In the genomic region with DNA sequence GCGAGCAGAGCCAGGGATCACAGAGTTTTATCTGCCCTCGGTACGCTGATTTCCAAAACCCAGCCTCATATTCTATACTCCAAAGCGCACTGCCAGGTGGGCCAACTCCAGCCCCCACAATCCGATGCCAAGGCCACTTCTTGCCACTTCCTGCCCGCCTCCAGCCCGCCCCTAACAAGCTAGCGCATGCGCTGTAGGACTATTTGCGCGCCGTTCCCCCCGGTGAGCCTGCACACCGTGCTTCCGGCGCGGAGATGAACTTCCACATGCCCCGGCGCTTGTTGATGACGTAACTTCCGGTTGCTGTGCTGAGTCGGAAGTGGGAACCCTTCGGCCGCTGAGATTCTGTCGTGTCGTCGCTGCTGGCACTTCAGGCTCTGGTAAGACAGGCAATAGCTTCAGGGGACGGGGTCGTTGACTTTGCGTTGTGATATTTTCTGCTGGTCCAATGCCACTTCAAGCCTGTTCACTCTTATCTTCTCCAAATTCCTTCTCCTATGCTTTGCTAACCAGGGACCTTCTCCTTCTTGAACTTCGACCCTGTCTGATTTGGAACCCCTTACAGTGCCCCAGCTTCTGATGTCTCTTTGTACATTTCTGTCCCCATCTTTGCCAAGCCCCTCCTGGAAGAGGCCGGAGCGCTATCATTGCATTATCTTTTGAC, we compare ENCODE assay signal across 8 cellular contexts. TPM values are rescaled to one million over a fixed set of nuclear protein-coding genes. Genes with fewer than 3 reads are reported as not detected.
DNase-seq lines count a peak whose midpoint lies in the region; ATAC-seq and TF ChIP-seq lines count a peak whose summit lies in the region.

A gene with protein sequence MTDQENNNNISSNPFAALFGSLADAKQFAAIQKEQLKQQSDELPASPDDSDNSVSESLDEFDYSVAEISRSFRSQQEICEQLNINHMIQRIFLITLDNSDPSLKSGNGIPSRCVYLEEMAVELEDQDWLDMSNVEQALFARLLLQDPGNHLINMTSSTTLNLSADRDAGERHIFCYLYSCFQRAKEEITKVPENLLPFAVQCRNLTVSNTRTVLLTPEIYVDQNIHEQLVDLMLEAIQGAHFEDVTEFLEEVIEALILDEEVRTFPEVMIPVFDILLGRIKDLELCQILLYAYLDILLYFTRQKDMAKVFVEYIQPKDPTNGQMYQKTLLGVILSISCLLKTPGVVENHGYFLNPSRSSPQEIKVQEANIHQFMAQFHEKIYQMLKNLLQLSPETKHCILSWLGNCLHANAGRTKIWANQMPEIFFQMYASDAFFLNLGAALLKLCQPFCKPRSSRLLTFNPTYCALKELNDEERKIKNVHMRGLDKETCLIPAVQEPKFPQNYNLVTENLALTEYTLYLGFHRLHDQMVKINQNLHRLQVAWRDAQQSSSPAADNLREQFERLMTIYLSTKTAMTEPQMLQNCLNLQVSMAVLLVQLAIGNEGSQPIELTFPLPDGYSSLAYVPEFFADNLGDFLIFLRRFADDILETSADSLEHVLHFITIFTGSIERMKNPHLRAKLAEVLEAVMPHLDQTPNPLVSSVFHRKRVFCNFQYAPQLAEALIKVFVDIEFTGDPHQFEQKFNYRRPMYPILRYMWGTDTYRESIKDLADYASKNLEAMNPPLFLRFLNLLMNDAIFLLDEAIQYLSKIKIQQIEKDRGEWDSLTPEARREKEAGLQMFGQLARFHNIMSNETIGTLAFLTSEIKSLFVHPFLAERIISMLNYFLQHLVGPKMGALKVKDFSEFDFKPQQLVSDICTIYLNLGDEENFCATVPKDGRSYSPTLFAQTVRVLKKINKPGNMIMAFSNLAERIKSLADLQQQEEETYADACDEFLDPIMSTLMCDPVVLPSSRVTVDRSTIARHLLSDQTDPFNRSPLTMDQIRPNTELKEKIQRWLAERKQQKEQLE (plus strand): TSS at position 306 of the 664 bp plus-strand sequence. CDS start 5,481 bp downstream, outside the sequence.

- peak within 1 kb of the TSS; percentile 85 for H3K4me3 ChIP-seq in GM12865 (ENCODE audit: low read depth, low read length)
- H3K4me3 ChIP-seq in left ventricle myocardium inferior: peak within 1 kb of the TSS; percentile 89

- peak; percentile 99 for DNase-seq in GM12865 (ENCODE audit: low read depth)
- peak; percentile 80 for DNase-seq in NCI-H1694 (lab: John Stamatoyannopoulos, UW)
- peak; percentile 89 for DNase-seq in amniotic stem cell (lab: John Stamatoyannopoulos, UW)
- DNase-seq in left ventricle myocardium inferior: peak; percentile 96
- DNase-seq in progenitor cell of endocrine pancreas (ENCODE audit: low spot score, unreplicated experiment): peak; percentile 87
- DNase-seq in ureter (ENCODE audit: low spot score): peak; percentile 97

- peaks cover 38% of the 10 kb centered on the region for H3K4me1 Mint-ChIP-seq in T-helper 1 cell treated with Interleukin-12 subunit alpha and Interleukin-12 subunit beta and Interleukin-4 antibody, amounts not matched to agents 30 μg/mL and 1 μg/mL, for 36 hours (ENCODE audit: low read depth)
- H3K4me1 Mint-ChIP-seq in progenitor cell of endocrine pancreas (ENCODE audit: low read depth): peaks cover 8% of the 10 kb centered on the region

- peak within 1 kb of the TSS; percentile 99 for H3K4me3 Mint-ChIP-seq in T-helper 1 cell treated with Interleukin-12 subunit alpha and Interleukin-12 subunit beta and Interleukin-4 antibody, amounts not matched to agents 30 μg/mL and 1 μg/mL, for 36 hours
- H3K4me3 Mint-ChIP-seq in progenitor cell of endocrine pancreas (ENCODE audit: low read depth): peak within 1 kb of the TSS; percentile 93

- no peaks in the 10 kb centered on the region for H3K27me3 ChIP-seq in left ventricle myocardium inferior (ENCODE audit: low read depth)

- H3K36me3 ChIP-seq in left ventricle myocardium inferior: peaks cover under 1% of the 10 kb centered on the region

- no peak for TF ChIP-seq CTCF in GM12865 (IDR thresholded peaks at IDR 0.05; ENCODE audit: insufficient read depth, low read depth, low read length, missing control alignments)
- no peak for TF ChIP-seq CTCF in left ventricle myocardium inferior (IDR thresholded peaks at IDR 0.05; ENCODE audit: borderline replicate concordance)
- TF ChIP-seq CTCF in progenitor cell of endocrine pancreas (IDR thresholded peaks at IDR 0.05; ENCODE audit: unreplicated experiment): no peak

- no peaks in the 10 kb centered on the region for H3K9me3 Mint-ChIP-seq in T-helper 1 cell treated with Interleukin-12 subunit alpha and Interleukin-12 subunit beta and Interleukin-4 antibody, amounts not matched to agents 30 μg/mL and 1 μg/mL, for 36 hours
- no peaks in the 10 kb centered on the region for H3K9me3 Mint-ChIP-seq in progenitor cell of endocrine pancreas (ENCODE audit: low read depth)

- intact Hi-C loops in left ventricle myocardium inferior (cut with micrococcal nuclease): loop anchor here (10.0 kb wide), 1 partner anchor 165 kb away; no protein-coding TSS in a partner anchor

- peaks cover 42% of the 10 kb centered on the region for H3K4me1 ChIP-seq in left ventricle myocardium inferior

- H3K36me3 Mint-ChIP-seq in T-helper 1 cell treated with Interleukin-12 subunit alpha and Interleukin-12 subunit beta and Interleukin-4 antibody, amounts not matched to agents 30 μg/mL and 1 μg/mL, for 36 hours (ENCODE audit: low read depth): peaks cover 18% of the 10 kb centered on the region
- H3K36me3 Mint-ChIP-seq in progenitor cell of endocrine pancreas (ENCODE audit: insufficient read depth): no peaks in the 10 kb centered on the region

- H3K27me3 Mint-ChIP-seq in T-helper 1 cell treated with Interleukin-12 subunit alpha and Interleukin-12 subunit beta and Interleukin-4 antibody, amounts not matched to agents 30 μg/mL and 1 μg/mL, for 36 hours (ENCODE audit: low read depth): no peaks in the 10 kb centered on the region
- H3K27me3 Mint-ChIP-seq in progenitor cell of endocrine pancreas: peaks cover 15% of the 10 kb centered on the region

- peak; percentile 98 for ATAC-seq in HG02798 (IDR thresholded peaks at IDR 0.05; ENCODE audit: poor library complexity, unreplicated experiment)

- no peaks in the 10 kb centered on the region for H3K9me3 ChIP-seq in left ventricle myocardium inferior (replicated peaks)

- peak within 1 kb of the TSS; percentile 97 for H3K27ac Mint-ChIP-seq in T-helper 1 cell treated with Interleukin-12 subunit alpha and Interleukin-12 subunit beta and Interleukin-4 antibody, amounts not matched to agents 30 μg/mL and 1 μg/mL, for 36 hours
- peak within 1 kb of the TSS; percentile 93 for H3K27ac Mint-ChIP-seq in progenitor cell of endocrine pancreas

- peak within 1 kb of the TSS; percentile 76 for H3K27ac ChIP-seq in left ventricle myocardium inferior (replicated peaks)

RNA-seq across cellular contexts. Expression of the gene that starts here (rescaled TPM):
- total RNA-seq in left ventricle myocardium inferior (32.6 TPM), progenitor cell of endocrine pancreas (49.2 and 49.8 TPM in 2 replicates), ureter (46.5 TPM)

Comparison
In these comparisons a context has a peak if more than half of its experiments do, and no peak if none do; other contexts are left out.
1. Peak in every context shown above with its lines: DNase-seq, ATAC-seq, H3K4me3 ChIP-seq and H3K27ac ChIP-seq.